ENCODE assay signal across 23 cellular contexts in genomic region chr4:139968831-139969230, GRCh38.
"Had no signal": no experiment of that assay in that cellular context is flagged by ENCODE, and none has a peak within 500 bp of the region (broad histone marks: within the 10 kb centered on the region; RNA-seq: fewer than 3 reads in every experiment).

No MANE protein-coding gene starts in this region.

- H3K4me2 ChIP-seq: neural progenitor cell, smooth muscle cell had no signal

- H3K4me3 ChIP-seq: coronary artery, heart right ventricle, neural progenitor cell, sigmoid colon, smooth muscle cell, thoracic aorta, vagina had no signal

- H3K36me3 ChIP-seq: heart right ventricle, neural progenitor cell, sigmoid colon, thoracic aorta, vagina had no signal

- H3K9ac ChIP-seq: neural progenitor cell had no signal

- H3K9me3 ChIP-seq: heart right ventricle, sigmoid colon, thoracic aorta, vagina had no signal

- H2AFZ ChIP-seq: neural progenitor cell had no signal

- H3K27ac ChIP-seq: neural progenitor cell, vagina had no signal

- DNase-seq: activated CD4-positive, alpha-beta memory T cell treated with anti-CD3 and anti-CD28 coated beads, Interleukin-2, amount 10 ng/mL, durations not matched to agents 7 days and 5 days; activated CD4-positive, alpha-beta T cell treated with anti-CD3 and anti-CD28 coated beads, Interleukin-2, amount 10 ng/mL, durations not matched to agents 24 days and 14 days; activated effector memory CD4-positive, alpha-beta T cell treated with Interleukin-2 at 50 U/mL for 16 hours; activated naive CD4-positive, alpha-beta T cell treated with anti-CD3 and anti-CD28 coated beads for 36 hours; activated T-cell treated with anti-CD3 and anti-CD28 coated beads, Interleukin-2, amount 50 U/mL, for 72 hours; anterior cingulate cortex; cerebellar nuclear complex; endodermal cell; heart right ventricle; islet precursor cell; left cardiac atrium; naive thymus-derived CD4-positive, alpha-beta T cell; retina; sigmoid colon; stimulated activated CD4-positive, alpha-beta T cell treated with anti-CD3 and anti-CD28 coated beads, Interleukin-15, amount 100 ng/mL, for 24 hours; stimulated activated naive CD4-positive, alpha-beta T cell; SW 1271; T-helper 17 cell had no signal

- H3K27me3 ChIP-seq: heart right ventricle, sigmoid colon, vagina had no signal
